In genomic region chr20:22501566-22502344, GRCh38 we compare ENCODE assay signal across 18 cellular contexts.
DNase-seq lines count a peak whose midpoint lies in the region; ATAC-seq and TF ChIP-seq lines count a peak whose summit lies in the region.
"Had no signal": no experiment of that assay in that cellular context is flagged by ENCODE, and none has a peak within 500 bp of the region (broad histone marks: within the 10 kb centered on the region; RNA-seq: fewer than 3 reads in every experiment).

No MANE protein-coding gene starts in this region.

- H3K4me1 Mint-ChIP-seq in type B pancreatic cell (ENCODE audit: unreplicated experiment), result peaks cover 10% of the 10 kb centered on the region

- TF ChIP-seq CTCF in esophagus muscularis mucosa (IDR thresholded peaks at IDR 0.05) (no peak), type B pancreatic cell (conservative IDR thresholded peaks at IDR 0.05) (no peak)

- H3K9me3 Mint-ChIP-seq in type B pancreatic cell, result no peaks in the 10 kb centered on the region
- H3K9me3 Mint-ChIP-seq: CD4-positive, alpha-beta T cell had no signal

- no peak overlapping the region for H2AK5ac ChIP-seq in trophoblast cell (ENCODE audit: low read length)

- no peak for TF ChIP-seq EP300 in esophagus muscularis mucosa (IDR thresholded peaks at IDR 0.05)

- peaks cover 26% of the 10 kb centered on the region for H3K27me3 Mint-ChIP-seq in type B pancreatic cell
- H3K27me3 Mint-ChIP-seq: CD4-positive, alpha-beta T cell had no signal

- no peaks in the 10 kb centered on the region for H3K79me1 ChIP-seq in trophoblast cell (ENCODE audit: low read length)

- H3K27me3 ChIP-seq in esophagus muscularis mucosa (peaks cover 0 to 23% (median 0%) of the 10 kb centered on the region in 4 donors), trophoblast cell (ENCODE audit: insufficient read depth, low read length) (no peaks in the 10 kb centered on the region)

- H3K79me2 ChIP-seq in trophoblast cell (ENCODE audit: control insufficient read depth, insufficient read depth, low read length, poor library complexity), result no peaks in the 10 kb centered on the region

- H3K23ac ChIP-seq in trophoblast cell (ENCODE audit: low read length), result no peak overlapping the region

- H3K4me3 ChIP-seq in esophagus muscularis mucosa (no peak overlapping the region), trophoblast cell (ENCODE audit: low read depth, low read length) (no peak overlapping the region)
- H3K4me3 ChIP-seq: A549, GM23248, HAP-1 had no signal

- intact Hi-C loops in esophagus muscularis mucosa (cut with DNase I), result no loop called here

- H3K9me3 ChIP-seq in esophagus muscularis mucosa (no peaks in the 10 kb centered on the region), trophoblast cell (ENCODE audit: insufficient read depth, low read depth, low read length) (peaks cover 6% of the 10 kb centered on the region)
- H3K9me3 ChIP-seq: A549, HAP-1 had no signal

- no peak overlapping the region for H3K14ac ChIP-seq in trophoblast cell (ENCODE audit: low read length)

- peak overlapping the region; percentile 82 for H3K27ac Mint-ChIP-seq in type B pancreatic cell
- H3K27ac Mint-ChIP-seq: CD4-positive, alpha-beta T cell had no signal

- DNase-seq in NCI-H146 (lab: John Stamatoyannopoulos, UW), result peak; percentile 74
- DNase-seq in NCI-H146 treated with DMSO at 0.1 percent for 48 hours (lab: John Stamatoyannopoulos, UW; ENCODE audit: unreplicated experiment), result no peak
- DNase-seq in esophagus muscularis mucosa (ENCODE audit: extremely low spot score), result peak; percentile 88
- DNase-seq in trophoblast cell, result no peak
- no peak for DNase-seq in type B pancreatic cell (ENCODE audit: extremely low spot score, unreplicated experiment)
- no peak for DNase-seq in NCI-H1092 (lab: John Stamatoyannopoulos, UW)
- no peak for DNase-seq in NCI-H526 (lab: John Stamatoyannopoulos, UW)
- DNase-seq: AML-193; CD4-positive, alpha-beta T cell; DMS153; DMS79; GDM1; GM23248 had no signal

- H4K91ac ChIP-seq in trophoblast cell (ENCODE audit: low read depth, low read length), result no peak overlapping the region

- no peak overlapping the region for H2AFZ ChIP-seq in trophoblast cell (ENCODE audit: insufficient read depth, low read length, poor library complexity)
- H2AFZ ChIP-seq: GM23248 had no signal

- H3K4me1 ChIP-seq in esophagus muscularis mucosa (no peaks in the 10 kb centered on the region), trophoblast cell (ENCODE audit: control insufficient read depth in 1 of 2, insufficient read depth in 2 of 2, low read length in 2 of 2) (no peaks in the 10 kb centered on the region)
- H3K4me1 ChIP-seq: HAP-1 had no signal

- no peak overlapping the region for H4K12ac ChIP-seq in trophoblast cell (ENCODE audit: low read depth, low read length)

- no peaks in the 10 kb centered on the region for H3K36me3 Mint-ChIP-seq in type B pancreatic cell

- no peak overlapping the region for H2BK120ac ChIP-seq in trophoblast cell (ENCODE audit: insufficient read depth, low read length, poor library complexity)

- no peak overlapping the region for H2BK12ac ChIP-seq in trophoblast cell (ENCODE audit: low read length)

- 76% methylated on average over 11 of the region's 11 CpGs for WGBS in esophagus muscularis mucosa
- WGBS in trophoblast cell (ENCODE audit: extremely low coverage, insufficient coverage, insufficient read length), result no CpG with 5 or more reads among the region's 11 CpGs

- peak overlapping the region; percentile 60 for H3K9ac ChIP-seq in trophoblast cell (ENCODE audit: low read length)
- H3K9ac ChIP-seq: GM23248 had no signal

- no peak overlapping the region for H2BK5ac ChIP-seq in trophoblast cell (ENCODE audit: low read depth, low read length, poor library complexity)

- no peak for ATAC-seq in HG02885 (IDR thresholded peaks at IDR 0.05; ENCODE audit: poor library complexity, unreplicated experiment)
- ATAC-seq: A549 had no signal

- no peak overlapping the region for H3K18ac ChIP-seq in trophoblast cell (ENCODE audit: low read length)

- no peak overlapping the region for H4K8ac ChIP-seq in trophoblast cell (ENCODE audit: low read depth, low read length)

- H3K27ac ChIP-seq in esophagus muscularis mucosa (replicated peaks in 1 of 4) (no peak overlapping the region), trophoblast cell (ENCODE audit: low read depth, low read length) (no peak overlapping the region)
- H3K27ac ChIP-seq: 22Rv1, C4-2B, GM23248 had no signal

- no peak overlapping the region for H3K4me3 Mint-ChIP-seq in type B pancreatic cell
- H3K4me3 Mint-ChIP-seq: CD4-positive, alpha-beta T cell had no signal

- H3K4me2 ChIP-seq in trophoblast cell (ENCODE audit: low read length), result no peak overlapping the region
- H3K4me2 ChIP-seq: A549 had no signal

- TF ChIP-seq POLR2A in esophagus muscularis mucosa (IDR thresholded peaks at IDR 0.05; ENCODE audit: low read depth), result no peak

- H3K4ac ChIP-seq in trophoblast cell (ENCODE audit: low read depth, low read length), result no peak overlapping the region

- H3K36me3 ChIP-seq in esophagus muscularis mucosa (no peaks in the 10 kb centered on the region), trophoblast cell (ENCODE audit: control insufficient read depth in 1 of 2, insufficient read depth in 2 of 2, low read length in 2 of 2) (no peaks in the 10 kb centered on the region)
- H3K36me3 ChIP-seq: HAP-1 had no signal

Comparison
In these comparisons a context has a peak if more than half of its experiments do, and no peak if none do; other contexts are left out.
1. DNase-seq: peak in NCI-H146 (single experiment) and esophagus muscularis mucosa (single experiment); none in NCI-H146 treated with DMSO at 0.1 percent for 48 hours (single experiment), trophoblast cell (0 of 2), type B pancreatic cell (single experiment), NCI-H1092 (single experiment) and NCI-H526 (0 of 2).